Comparison of ENCODE assay signal across 2 cellular contexts in genomic region chr3:30156586-30157498, GRCh38.
TF ChIP-seq lines count a peak whose summit lies in the region.

No MANE protein-coding gene starts in this region.

TF ChIP-seq in SK-N-SH treated with all-trans-retinoic acid at 6 μM for 48 hours, 23 proteins besides CTCF, POLR2A, EP300 and RAD21 (continued from another document):
- TF ChIP-seq TSHZ2 (CRISPR knock-in tag; IDR thresholded peaks at IDR 0.05) (no peak), CSRNP3 (CRISPR knock-in tag; IDR thresholded peaks at IDR 0.05) (no peak), PATZ1 (CRISPR knock-in tag; IDR thresholded peaks at IDR 0.05; ENCODE audit: borderline replicate concordance) (no peak), CSDC2 (CRISPR knock-in tag; IDR thresholded peaks at IDR 0.05) (no peak)

TF ChIP-seq in liver, 16 proteins besides CTCF, POLR2A, EP300 and RAD21 (continued from another document):
- TF ChIP-seq ZBTB33 (IDR thresholded peaks at IDR 0.05) (no peak), HNF4G (IDR thresholded peaks at IDR 0.05) (no peak), EGR1 (IDR thresholded peaks at IDR 0.05; ENCODE audit: low read depth in 2 of 2) (no peak), MAX (IDR thresholded peaks at IDR 0.05) (no peak), NR2F2 (IDR thresholded peaks at IDR 0.05) (peak; percentile 70)
TF ChIP-seq in liver: peak in this region for 1.
